8 cellular contexts compared by ENCODE assay signal in genomic region chr18:62505669-62506494, GRCh38. TPM values are rescaled to one million over a fixed set of nuclear protein-coding genes. Genes with fewer than 3 reads are reported as not detected.
DNase-seq lines count a peak whose midpoint lies in the region; ATAC-seq, FAIRE-seq and TF ChIP-seq lines count a peak whose summit lies in the region.

No MANE protein-coding gene starts in this region.

- H3K27me3 Mint-ChIP-seq in MCF 10A (ENCODE audit: insufficient read depth, unreplicated experiment), result no peaks in the 10 kb centered on the region

- TF ChIP-seq CTCF in MCF 10A (IDR thresholded peaks at IDR 0.05; ENCODE audit: unreplicated experiment) (no peak), vagina (IDR thresholded peaks at IDR 0.05) (no peak)

- no peak for TF ChIP-seq POLR2A in vagina (IDR thresholded peaks at IDR 0.05)

- H3K4me1 Mint-ChIP-seq in MCF 10A (ENCODE audit: insufficient read depth, unreplicated experiment), result no peaks in the 10 kb centered on the region

- H3K36me3 ChIP-seq in vagina, result no peaks in the 10 kb centered on the region

- H3K36me3 Mint-ChIP-seq in MCF 10A (ENCODE audit: insufficient read depth, unreplicated experiment), result no peaks in the 10 kb centered on the region

- peaks cover 22% of the 10 kb centered on the region for H3K4me1 ChIP-seq in mononuclear cell (ENCODE audit: insufficient read depth, low read length)
- H3K4me1 ChIP-seq in vagina, result peaks cover 11% of the 10 kb centered on the region

- peak overlapping the region; percentile 27 for H3K27ac ChIP-seq in vagina

- CTCF ChIA-PET in MCF 10A (lab: Yijun Ruan, JAX), result interaction anchor here (0.6 to 1.8 kb wide), 9 partner anchors 11 to 368 kb away, joined by 3 to 9 read pairs (median 3); no protein-coding TSS in a partner anchor

- FAIRE-seq in frontal cortex (lab: Jason Lieb, UNC), result no peak

- intact Hi-C loops in MCF 10A (cut with micrococcal nuclease) (loop anchor here (1.0 kb wide), 1 partner anchor 81 kb away; no protein-coding TSS in a partner anchor), vagina (cut with DNase I) (no loop called here)

- no peaks in the 10 kb centered on the region for H3K9me3 Mint-ChIP-seq in MCF 10A (ENCODE audit: unreplicated experiment)

- H3K27ac Mint-ChIP-seq in MCF 10A (ENCODE audit: low read depth, unreplicated experiment), result peak overlapping the region; percentile 77

- H3K4me3 ChIP-seq in mononuclear cell (ENCODE audit: low read length) (peak overlapping the region; percentile 28), vagina (peak overlapping the region; percentile 43 to 44)

- BruUV-seq in MCF 10A (replicated peaks; lab: Mats Ljungman, UMichigan), result no TSS peak

- ATAC-seq in GM18868 (IDR thresholded peaks at IDR 0.05; ENCODE audit: unreplicated experiment) (peak; percentile 93), HG02938 (IDR thresholded peaks at IDR 0.05; ENCODE audit: unreplicated experiment) (peak; percentile 90)

- H3K9me3 ChIP-seq in mononuclear cell (ENCODE audit: low read depth, low read length) (no peaks in the 10 kb centered on the region), vagina (no peaks in the 10 kb centered on the region)

- H3K27me3 ChIP-seq in mononuclear cell (ENCODE audit: insufficient read depth, low read length) (no peaks in the 10 kb centered on the region), vagina (no peaks in the 10 kb centered on the region)

- peak; percentile 46 for DNase-seq in OCI-M2 (lab: John Stamatoyannopoulos, UW; ENCODE audit: unreplicated experiment)
- peak; percentile 30 for DNase-seq in MCF 10A (ENCODE audit: unreplicated experiment)
- DNase-seq in vagina (ENCODE audit: extremely low spot score in 2 of 2), result no peak
- no peak for DNase-seq in C1 segment of cervical spinal cord (lab: John Stamatoyannopoulos, UW)
- DNase-seq in frontal cortex (ENCODE audit: low spot score in 2 of 2), result no peak

- peak overlapping the region; percentile 75 for H3K4me3 Mint-ChIP-seq in MCF 10A (ENCODE audit: unreplicated experiment)

- POLR2A ChIA-PET in MCF 10A (lab: Yijun Ruan, JAX), result interaction anchor here (0.6 to 4.4 kb wide), 13 partner anchors 14 to 129 kb away, joined by 3 to 62 read pairs (median 5); partner anchors contain the start of gene ZCCHC2

RNA-seq across cellular contexts. Expression of gene ZCCHC2, which starts 16.9 kb away (rescaled TPM):
- 14.6 and 15.0 TPM in 2 replicates for total RNA-seq in MCF 10A (2022)
- 54.5 TPM for total RNA-seq in mononuclear cell
- total RNA-seq in vagina, result 30.4 TPM
- 13.5 TPM for total RNA-seq in frontal cortex

Comparison
In these comparisons a context has a peak if more than half of its experiments do, and no peak if none do; other contexts are left out.
1. DNase-seq: peak in OCI-M2 (single experiment) and MCF 10A (single experiment); none in vagina (0 of 2), C1 segment of cervical spinal cord (0 of 14) and frontal cortex (0 of 2).